In the genomic region with DNA sequence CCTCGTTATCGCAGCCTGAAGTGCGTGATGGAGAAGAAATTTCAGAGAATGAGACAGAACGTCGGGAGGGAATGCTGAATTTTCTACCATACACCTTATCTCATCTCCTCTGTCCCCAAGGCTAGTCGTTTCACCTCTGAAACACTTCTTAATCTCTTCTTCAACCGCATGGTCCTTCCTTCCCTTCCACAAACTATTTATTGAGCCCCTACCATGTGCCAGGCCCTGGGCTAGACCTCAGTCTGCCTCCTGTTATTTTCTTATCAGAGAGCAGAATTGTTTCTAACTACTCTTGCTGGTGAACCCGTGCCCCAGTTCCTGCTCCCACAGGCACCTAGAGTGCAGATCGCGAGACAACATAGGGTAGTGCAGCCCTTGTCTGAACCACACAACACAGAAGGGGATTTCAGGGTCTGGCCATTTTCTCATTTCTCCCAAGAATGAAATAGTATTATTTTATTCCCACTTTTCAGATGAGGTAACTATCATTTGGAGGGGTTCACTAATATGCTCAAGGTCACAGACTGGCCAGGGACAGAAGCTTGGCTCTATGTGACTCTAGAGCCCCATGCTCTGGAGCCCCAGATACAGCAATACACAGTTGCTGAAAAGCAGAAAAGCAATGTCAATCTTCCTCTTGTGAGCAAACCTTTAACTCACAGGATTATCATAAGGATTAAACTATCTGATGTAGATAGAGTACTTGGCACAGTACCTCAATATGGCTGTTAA, we compare ENCODE assay signal across 8 cellular contexts. TPM values are rescaled to one million over a fixed set of nuclear protein-coding genes. Genes with fewer than 3 reads are reported as not detected.
A peak's percentile ranks its signal among the peaks of the same experiment; 100 is the strongest.
DNase-seq lines count a peak whose midpoint lies in the region; ATAC-seq, FAIRE-seq and TF ChIP-seq lines count a peak whose summit lies in the region.

No MANE protein-coding gene starts in this region.

- no peaks in the 10 kb centered on the region for H3K27me3 Mint-ChIP-seq in activated naive CD8-positive, alpha-beta T cell treated with anti-CD3 and anti-CD28 coated beads, Interleukin-2, amount 50 U/mL, for 24 hours

- intact Hi-C loops in kidney (cut with DNase I): no loop called here

- H3K9ac ChIP-seq in HUES64 (ENCODE audit: low read depth, low read length) (peak overlapping the region; percentile 57), kidney (ENCODE audit: low read length in 2 of 2) (peak overlapping the region; percentile 34 to 82)

- H3K4me3 Mint-ChIP-seq in activated naive CD8-positive, alpha-beta T cell treated with anti-CD3 and anti-CD28 coated beads, Interleukin-2, amount 50 U/mL, for 24 hours: peak overlapping the region; percentile 85

- ATAC-seq in activated naive CD8-positive, alpha-beta T cell treated with anti-CD3 and anti-CD28 coated beads, Interleukin-2, amount 50 U/mL, for 24 hours: no peak
- ATAC-seq in GM19023 (IDR thresholded peaks at IDR 0.05; ENCODE audit: unreplicated experiment) (no peak), HG03135 (IDR thresholded peaks at IDR 0.05; ENCODE audit: unreplicated experiment) (no peak)

- no peaks in the 10 kb centered on the region for H3K9me3 ChIP-seq in DOHH2 (ENCODE audit: control insufficient read depth, insufficient read depth, low read length)
- H3K9me3 ChIP-seq in HUES64 (ENCODE audit: insufficient read depth, low read depth, low read length): no peaks in the 10 kb centered on the region
- no peaks in the 10 kb centered on the region for H3K9me3 ChIP-seq in kidney (ENCODE audit: control insufficient read depth in 1 of 2, low read length in 2 of 2)

- H3F3A ChIP-seq in DOHH2 (ENCODE audit: control insufficient read depth, insufficient read depth): 0 out of 2 replicates have a peak, but pooled peaks cover 5% of the 10 kb centered on the region

- peak overlapping the region; percentile 91 for H3K4me2 ChIP-seq in DOHH2 (ENCODE audit: low read length)

- no peaks in the 10 kb centered on the region for H3K9me3 Mint-ChIP-seq in activated naive CD8-positive, alpha-beta T cell treated with anti-CD3 and anti-CD28 coated beads, Interleukin-2, amount 50 U/mL, for 24 hours

- TF ChIP-seq CTCF in DOHH2 (IDR thresholded peaks at IDR 0.05; ENCODE audit: low read depth, low read length, poor library complexity, severe bottlenecking) (no peak), kidney (IDR thresholded peaks at IDR 0.05; ENCODE audit: borderline replicate concordance, extremely low read depth, insufficient read depth) (no peak)

- no peaks in the 10 kb centered on the region for H3K9me2 ChIP-seq in DOHH2 (replicated peaks; ENCODE audit: control insufficient read depth, low read length)

- H3K4me3 ChIP-seq in DOHH2 (ENCODE audit: low read length) (peak overlapping the region; percentile 86), HUES64 (ENCODE audit: low read length) (peak overlapping the region; percentile 71), kidney (ENCODE audit: low read length in 2 of 2) (peak overlapping the region; percentile 78 to 85)

- H3K36me3 Mint-ChIP-seq in activated naive CD8-positive, alpha-beta T cell treated with anti-CD3 and anti-CD28 coated beads, Interleukin-2, amount 50 U/mL, for 24 hours (ENCODE audit: low read depth): peaks cover 4% of the 10 kb centered on the region

- H4K20me1 ChIP-seq in DOHH2 (ENCODE audit: control insufficient read depth, insufficient read depth, low read depth, low read length): peaks cover 16% of the 10 kb centered on the region

- no peaks in the 10 kb centered on the region for H3K27me3 ChIP-seq in DOHH2 (ENCODE audit: control insufficient read depth, low read length)
- H3K27me3 ChIP-seq in HUES64 (ENCODE audit: insufficient read depth, low read length): no peaks in the 10 kb centered on the region

- FAIRE-seq in kidney (lab: Jason Lieb, UNC): no peak

- H3K27ac ChIP-seq in DOHH2 (ENCODE audit: low read depth, low read length): no peak overlapping the region
- H3K27ac ChIP-seq in HUES64 (ENCODE audit: low read depth, low read length): no peak overlapping the region
- peak overlapping the region; percentile 83 to 86 for H3K27ac ChIP-seq in kidney (ENCODE audit: low read depth in 2 of 2, low read length in 2 of 2)
- peak overlapping the region; percentile 53 for H3K27ac ChIP-seq in temporal lobe (ENCODE audit: low read depth, low read length)

- peak overlapping the region; percentile 10 for H3K27ac Mint-ChIP-seq in activated naive CD8-positive, alpha-beta T cell treated with anti-CD3 and anti-CD28 coated beads, Interleukin-2, amount 50 U/mL, for 24 hours

- peaks cover 20% of the 10 kb centered on the region for H3K36me3 ChIP-seq in DOHH2 (ENCODE audit: control insufficient read depth, low read length)
- peaks cover 4% of the 10 kb centered on the region; the same call in 1 of the 2 replicates for H3K36me3 ChIP-seq in HUES64 (ENCODE audit: insufficient read depth, low read length)
- H3K36me3 ChIP-seq in kidney (ENCODE audit: control insufficient read depth in 1 of 2, insufficient read depth in 2 of 2, low read length in 2 of 2): peaks cover 11 to 18% of the 10 kb centered on the region in 2 donors

- H3K4me1 Mint-ChIP-seq in activated naive CD8-positive, alpha-beta T cell treated with anti-CD3 and anti-CD28 coated beads, Interleukin-2, amount 50 U/mL, for 24 hours: peaks cover 35% of the 10 kb centered on the region

- peaks cover 20% of the 10 kb centered on the region for H3K4me1 ChIP-seq in DOHH2 (ENCODE audit: control insufficient read depth, low read length)
- peaks cover 4% of the 10 kb centered on the region; the same call in 1 of the 2 replicates for H3K4me1 ChIP-seq in HUES64 (ENCODE audit: insufficient read depth, low read length)
- peaks cover 11 to 20% of the 10 kb centered on the region in 2 donors for H3K4me1 ChIP-seq in kidney (ENCODE audit: control insufficient read depth in 1 of 2, insufficient read depth in 1 of 2, low read depth in 1 of 2, low read length in 2 of 2)

- 7% methylated on average over 10 of the region's 10 CpGs for WGBS in HUES64

- peaks cover 43% of the 10 kb centered on the region for H3K79me2 ChIP-seq in DOHH2 (ENCODE audit: control insufficient read depth, low read length)

- DNase-seq in activated naive CD8-positive, alpha-beta T cell treated with anti-CD3 and anti-CD28 coated beads, Interleukin-2, amount 50 U/mL, for 24 hours: no peak
- DNase-seq in kidney (no peak), foreskin melanocyte (no peak)

RNA-seq across cellular contexts. Expression of a gene that starts 0.6 kb away (rescaled TPM):
- polyA plus RNA-seq in HUES64 (2013, experiment 1 of 2): 49.8 TPM
- 55.8 TPM for polyA plus RNA-seq in HUES64 (2013, experiment 2 of 2)
- total RNA-seq in kidney (66.8 TPM), temporal lobe (28.0 TPM)
- 70.0 TPM for polyA plus RNA-seq in kidney (ENCODE audit: insufficient read depth, low read depth, low replicate concordance)

RNA-seq across cellular contexts. Expression of a gene that starts 8.3 kb away (rescaled TPM):
- polyA plus RNA-seq in HUES64 (2013, experiment 1 of 2): 11.8 TPM
- polyA plus RNA-seq in HUES64 (2013, experiment 2 of 2): 12.6 TPM
- total RNA-seq in kidney: 52.7 TPM
- polyA plus RNA-seq in kidney (ENCODE audit: insufficient read depth, low read depth, low replicate concordance): 94.8 TPM
- 20.4 TPM for total RNA-seq in temporal lobe

RNA-seq across cellular contexts. Expression of a gene that starts 31.7 kb away (rescaled TPM):
- 21.3 TPM for polyA plus RNA-seq in HUES64 (2013, experiment 1 of 2)
- polyA plus RNA-seq in HUES64 (2013, experiment 2 of 2): 22.3 TPM
- 28.2 TPM for total RNA-seq in kidney
- 27.5 TPM for polyA plus RNA-seq in kidney (ENCODE audit: insufficient read depth, low read depth, low replicate concordance)
- total RNA-seq in temporal lobe: 32.9 TPM

RNA-seq across cellular contexts. Expression of a gene that starts 48.5 kb away (rescaled TPM):
- polyA plus RNA-seq in HUES64 (2013, experiment 1 of 2): 89.6 TPM
- polyA plus RNA-seq in HUES64 (2013, experiment 2 of 2): 84.4 TPM
- 47.9 TPM for total RNA-seq in kidney
- 47.5 TPM for polyA plus RNA-seq in kidney (ENCODE audit: insufficient read depth, low read depth, low replicate concordance)
- 87.8 TPM for total RNA-seq in temporal lobe

Comparison
In these comparisons a context has a peak if more than half of its experiments do, and no peak if none do; other contexts are left out.
1. H3K27ac ChIP-seq: peak in kidney (2 of 2) and temporal lobe (single experiment); none in DOHH2 (single experiment) and HUES64 (single experiment).
2. Peak in every context shown above with its lines, with median percentiles within 50 percentile points of each other: H3K4me3 ChIP-seq.